In the genomic region with DNA sequence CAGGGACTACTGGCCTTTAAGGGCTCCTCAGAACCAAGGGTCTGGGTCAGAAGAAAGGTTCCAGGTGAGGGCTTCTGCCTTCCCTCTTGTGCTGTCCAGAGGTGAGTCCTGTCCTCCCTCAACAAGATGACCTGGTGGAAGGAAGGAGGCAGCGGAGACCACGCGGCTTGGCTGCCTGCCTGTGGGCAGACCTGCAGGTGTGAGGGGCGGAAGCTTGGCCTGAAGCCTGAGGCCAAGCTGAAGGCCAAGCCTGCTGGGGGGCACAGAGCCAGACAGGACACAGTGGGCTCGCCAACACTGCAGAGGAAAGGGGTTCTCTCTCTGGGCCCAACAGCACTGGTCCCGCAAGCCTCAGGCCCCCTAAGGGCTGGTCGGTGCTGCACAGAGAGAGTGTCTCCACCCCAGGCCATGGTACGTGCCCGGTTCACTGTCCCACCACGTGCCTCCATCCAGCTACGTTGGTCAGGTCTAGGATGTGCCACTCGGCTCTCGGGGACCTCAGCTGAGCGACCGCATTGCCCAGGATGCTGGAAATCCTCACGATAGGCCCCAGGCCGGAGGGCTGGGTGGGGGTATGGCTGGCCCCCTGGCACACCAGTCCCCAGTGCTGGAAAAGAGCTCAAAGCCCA, we compare ENCODE assay signal across 31 cellular contexts.
"Had no signal": no experiment of that assay in that cellular context is flagged by ENCODE, and none has a peak within 500 bp of the region (broad histone marks: within the 10 kb centered on the region; RNA-seq: fewer than 3 reads in every experiment).

No MANE protein-coding gene starts in this region.

- H3K27me3 ChIP-seq: colonic mucosa, gastrocnemius medialis, ovary, sigmoid colon, vagina had no signal

- H3K9me3 Mint-ChIP-seq: activated B cell treated with CpG ODN at 0.5 μM for 24 hours; activated naive CD4-positive, alpha-beta T cell treated with anti-CD3 and anti-CD28 coated beads, Interleukin-2, amount 50 U/mL, for 72 hours; activated T-helper 2 cell treated with anti-CD3 and anti-CD28 coated beads, Interferon-gamma antibody, Interleukin-2, Interleukin-4, amounts not matched to agents 10 μg/mL and 5 μg/mL and 100 μg/mL, durations not matched to agents 14 hours and 24 hours and 36 hours; natural killer cell treated with Interleukin-12 subunit alpha and Interleukin-12 subunit beta and Interleukin-15 and Interleukin-18, amount 100 ng/mL, for 72 hours; T-helper 2 cell treated with Interferon-gamma antibody and Interleukin-4, amounts not matched to agents 5 μg/mL and 100 μg/mL, for 36 hours had no signal

- H3K4me3 ChIP-seq: colonic mucosa, gastrocnemius medialis, lung, ovary, prostate gland, sigmoid colon, thoracic aorta, vagina had no signal

- H3K36me3 ChIP-seq: colonic mucosa, gastrocnemius medialis, neutrophil, ovary, prostate gland, sigmoid colon, thoracic aorta, vagina had no signal

- H3K4me3 Mint-ChIP-seq: activated B cell treated with CpG ODN at 0.5 μM for 24 hours; activated CD8-positive, alpha-beta memory T cell treated with anti-CD3 and anti-CD28 coated beads, Interleukin-2, amount 10 ng/mL, durations not matched to agents 7 days and 5 days; activated CD8-positive, alpha-beta T cell treated with anti-CD3 and anti-CD28 coated beads, Interleukin-2, amount 10 ng/mL, durations not matched to agents 7 days and 5 days; natural killer cell treated with Interleukin-12 subunit alpha and Interleukin-12 subunit beta and Interleukin-15 and Interleukin-18, amount 100 ng/mL, for 72 hours; T-helper 2 cell treated with Interferon-gamma antibody and Interleukin-4, amounts not matched to agents 5 μg/mL and 100 μg/mL, for 36 hours had no signal

- H3K27me3 Mint-ChIP-seq: activated B cell treated with CpG ODN at 0.5 μM for 24 hours; activated CD8-positive, alpha-beta memory T cell treated with anti-CD3 and anti-CD28 coated beads, Interleukin-2, amount 10 ng/mL, durations not matched to agents 7 days and 5 days had no signal

- DNase-seq: activated B cell treated with CpG ODN at 0.5 μM for 24 hours; activated CD8-positive, alpha-beta memory T cell treated with anti-CD3 and anti-CD28 coated beads, Interleukin-2, amount 10 ng/mL, durations not matched to agents 7 days and 5 days; activated CD8-positive, alpha-beta T cell treated with anti-CD3 and anti-CD28 coated beads, Interleukin-2, amount 10 ng/mL, durations not matched to agents 7 days and 5 days; activated naive CD4-positive, alpha-beta T cell; activated T-cell treated with anti-CD3 and anti-CD28 coated beads, Interleukin-2, amount 50 U/mL, for 48 hours; cerebellar nuclear complex; colonic mucosa; effector CD8-positive, alpha-beta T cell; gastrocnemius medialis; glutamatergic neuron; hippocampal formation; mesendoderm; retina; sigmoid colon; small intestine; stimulated activated CD4-positive, alpha-beta T cell treated with anti-CD3 and anti-CD28 coated beads, Interleukin-1b, Interleukin-23, amount 100 ng/mL, for 48 hours; stimulated activated CD4-positive, alpha-beta T cell treated with anti-CD3 and anti-CD28 coated beads, Interleukin-4, amount 100 ng/mL, for 4 hours; stimulated activated CD8-positive, alpha-beta memory T cell treated with anti-CD3 and anti-CD28 coated beads, Interleukin-4, amount 100 ng/mL, for 48 hours; stimulated activated naive CD4-positive, alpha-beta T cell treated with Interleukin-2 at 50 U/mL for 16 hours; T-helper 1 cell; trophoblast cell had no signal

- H3K4me1 Mint-ChIP-seq: activated B cell treated with CpG ODN at 0.5 μM for 24 hours; activated CD8-positive, alpha-beta memory T cell treated with anti-CD3 and anti-CD28 coated beads, Interleukin-2, amount 10 ng/mL, durations not matched to agents 7 days and 5 days had no signal

- H3K27ac Mint-ChIP-seq: activated B cell treated with CpG ODN at 0.5 μM for 24 hours; activated CD8-positive, alpha-beta memory T cell treated with anti-CD3 and anti-CD28 coated beads, Interleukin-2, amount 10 ng/mL, durations not matched to agents 7 days and 5 days; activated CD8-positive, alpha-beta T cell treated with anti-CD3 and anti-CD28 coated beads, Interleukin-2, amount 10 ng/mL, durations not matched to agents 7 days and 5 days; activated naive CD4-positive, alpha-beta T cell treated with anti-CD3 and anti-CD28 coated beads, Interleukin-2, amount 50 U/mL, for 72 hours; activated T-helper 2 cell treated with anti-CD3 and anti-CD28 coated beads, Interferon-gamma antibody, Interleukin-2, Interleukin-4, amounts not matched to agents 10 μg/mL and 5 μg/mL and 100 μg/mL, durations not matched to agents 14 hours and 24 hours and 36 hours; natural killer cell treated with Interleukin-12 subunit alpha and Interleukin-12 subunit beta and Interleukin-15 and Interleukin-18, amount 100 ng/mL, for 72 hours; T-helper 2 cell treated with Interferon-gamma antibody and Interleukin-4, amounts not matched to agents 5 μg/mL and 100 μg/mL, for 36 hours had no signal

- H3K36me3 Mint-ChIP-seq: activated CD8-positive, alpha-beta memory T cell treated with anti-CD3 and anti-CD28 coated beads, Interleukin-2, amount 10 ng/mL, durations not matched to agents 7 days and 5 days; activated naive CD4-positive, alpha-beta T cell treated with anti-CD3 and anti-CD28 coated beads, Interleukin-2, amount 50 U/mL, for 72 hours; natural killer cell treated with Interleukin-12 subunit alpha and Interleukin-12 subunit beta and Interleukin-15 and Interleukin-18, amount 100 ng/mL, for 72 hours had no signal

- H3K9me3 ChIP-seq: colonic mucosa, gastrocnemius medialis, neutrophil, ovary, prostate gland, sigmoid colon, thoracic aorta, vagina had no signal

- ATAC-seq: activated CD8-positive, alpha-beta memory T cell treated with anti-CD3 and anti-CD28 coated beads, Interleukin-2, amount 10 ng/mL, durations not matched to agents 7 days and 5 days; activated CD8-positive, alpha-beta T cell treated with anti-CD3 and anti-CD28 coated beads, Interleukin-2, amount 10 ng/mL, durations not matched to agents 7 days and 5 days; activated naive CD4-positive, alpha-beta T cell treated with anti-CD3 and anti-CD28 coated beads, Interleukin-2, amount 50 U/mL, for 72 hours; gastrocnemius medialis; natural killer cell treated with Interleukin-12 subunit alpha and Interleukin-12 subunit beta and Interleukin-15 and Interleukin-18, amount 100 ng/mL, for 72 hours had no signal

- H3K27ac ChIP-seq: colonic mucosa, gastrocnemius medialis, neutrophil, ovary, prostate gland, sigmoid colon, thoracic aorta, vagina had no signal

- H3K4me1 ChIP-seq: colonic mucosa, gastrocnemius medialis, prostate gland, sigmoid colon, vagina had no signal
